8 cellular contexts compared by ENCODE assay signal in genomic region chr11:536841-537621, GRCh38. TPM values are rescaled to one million over a fixed set of nuclear protein-coding genes. Genes with fewer than 3 reads are reported as not detected.
A peak's percentile ranks its signal among the peaks of the same experiment; 100 is the strongest.
DNase-seq lines count a peak whose midpoint lies in the region; ATAC-seq and TF ChIP-seq lines count a peak whose summit lies in the region.

Gene LRRC56, plus strand, starts transcription at chr11:537527. Its CDS starts 3,158 bp downstream, at chr11:540685.

- no peaks in the 10 kb centered on the region for H3K9me3 ChIP-seq in MM.1S (replicated peaks; ENCODE audit: insufficient read depth, low read length)

- no peaks in the 10 kb centered on the region for H3K9me2 ChIP-seq in MM.1S (replicated peaks; ENCODE audit: insufficient read depth, low read length)

- H3F3A ChIP-seq in MM.1S (ENCODE audit: insufficient read depth, low read length): peaks cover 16% of the 10 kb centered on the region

- intact Hi-C loops in left ventricle myocardium superior (cut with micrococcal nuclease): no loop called here
- intact Hi-C loops in sciatic nerve (cut with DNase I): no loop called here

- TF ChIP-seq CTCF in MM.1S (IDR thresholded peaks at IDR 0.05; ENCODE audit: low read length): no peak

- H3K36me3 ChIP-seq in MM.1S (replicated peaks; ENCODE audit: insufficient read depth, low read length): no peaks in the 10 kb centered on the region

- peak within 1 kb of the TSS; percentile 98 for H3K4me2 ChIP-seq in MM.1S (ENCODE audit: low read depth, low read length)

- H3K9me3 Mint-ChIP-seq in activated naive CD8-positive, alpha-beta T cell treated with anti-CD3 and anti-CD28 coated beads, Interleukin-2, amount 50 U/mL, for 24 hours: no peaks in the 10 kb centered on the region

- peaks cover 17% of the 10 kb centered on the region for H3K4me1 Mint-ChIP-seq in activated naive CD8-positive, alpha-beta T cell treated with anti-CD3 and anti-CD28 coated beads, Interleukin-2, amount 50 U/mL, for 24 hours

- DNase-seq in Daoy (ENCODE audit: low read depth): peak; percentile 82
- peak; percentile 94 for DNase-seq in MM.1S
- DNase-seq in T follicular helper cell (ENCODE audit: low read depth): peak; percentile 88
- DNase-seq in activated naive CD8-positive, alpha-beta T cell treated with anti-CD3 and anti-CD28 coated beads, Interleukin-2, amount 50 U/mL, for 24 hours: peak; percentile 92
- DNase-seq in left ventricle myocardium superior: peak; percentile 85
- DNase-seq in sciatic nerve (ENCODE audit: low spot score): peak; percentile 84
- no peak for DNase-seq in AML-193 (lab: John Stamatoyannopoulos, UW)

- ATAC-seq in GM21825 (IDR thresholded peaks at IDR 0.05; ENCODE audit: unreplicated experiment) (peak; percentile 40), left ventricle myocardium superior (peak; percentile 16), sciatic nerve (peak; percentile 37)
- peak; percentile 44 for ATAC-seq in activated naive CD8-positive, alpha-beta T cell treated with anti-CD3 and anti-CD28 coated beads, Interleukin-2, amount 50 U/mL, for 24 hours

- peak within 1 kb of the TSS; percentile 90 for H3K4me3 Mint-ChIP-seq in activated naive CD8-positive, alpha-beta T cell treated with anti-CD3 and anti-CD28 coated beads, Interleukin-2, amount 50 U/mL, for 24 hours

- H3K27ac Mint-ChIP-seq in activated naive CD8-positive, alpha-beta T cell treated with anti-CD3 and anti-CD28 coated beads, Interleukin-2, amount 50 U/mL, for 24 hours: peak within 1 kb of the TSS; percentile 92

- H3K27me3 ChIP-seq in MM.1S (replicated peaks; ENCODE audit: insufficient read depth, low read length): no peaks in the 10 kb centered on the region

- peak within 1 kb of the TSS; percentile 72 for H3K9ac ChIP-seq in MM.1S (ENCODE audit: low read length)

- peak within 1 kb of the TSS; percentile 78 for H2AFZ ChIP-seq in MM.1S (ENCODE audit: low read length)

- peaks cover under 1% of the 10 kb centered on the region for H3K36me3 Mint-ChIP-seq in activated naive CD8-positive, alpha-beta T cell treated with anti-CD3 and anti-CD28 coated beads, Interleukin-2, amount 50 U/mL, for 24 hours (ENCODE audit: low read depth)

- peaks cover 19% of the 10 kb centered on the region for H3K4me1 ChIP-seq in MM.1S (ENCODE audit: low read length)

- H3K79me2 ChIP-seq in MM.1S (ENCODE audit: low read length): peaks cover 18% of the 10 kb centered on the region

- H3K4me3 ChIP-seq in MM.1S (ENCODE audit: low read length): peak within 1 kb of the TSS; percentile 66

- no peaks in the 10 kb centered on the region for H3K27me3 Mint-ChIP-seq in activated naive CD8-positive, alpha-beta T cell treated with anti-CD3 and anti-CD28 coated beads, Interleukin-2, amount 50 U/mL, for 24 hours

- no peaks in the 10 kb centered on the region for H4K20me1 ChIP-seq in MM.1S (ENCODE audit: insufficient read depth, low read length)

- H3K27ac ChIP-seq in MM.1S (ENCODE audit: low read length): peak within 1 kb of the TSS; percentile 52; the same call in 1 of the 2 replicates

RNA-seq across cellular contexts. Expression of gene LRRC56, which starts in this region (rescaled TPM):
- total RNA-seq in Daoy (2014; rRNA removed; shearing (Covaris generic)): 0.11 and 0.60 TPM in 2 replicates
- total RNA-seq in left ventricle myocardium superior: 0.22 TPM
- 1.4 TPM for total RNA-seq in sciatic nerve

Comparison
In these comparisons a context has a peak if more than half of its experiments do, and no peak if none do; other contexts are left out.
1. Peak in DNase-seq in Daoy; RNA of the gene not detected or under 1 TPM.
2. Peak in DNase-seq and ATAC-seq in left ventricle myocardium superior; RNA of the gene not detected or under 1 TPM.
3. DNase-seq: peak in MM.1S (single experiment), T follicular helper cell (single experiment), activated naive CD8-positive, alpha-beta T cell treated with anti-CD3 and anti-CD28 coated beads, Interleukin-2, amount 50 U/mL, for 24 hours (single experiment) and sciatic nerve (single experiment); none in AML-193 (0 of 2).
4. Peak in every context shown above with its lines, with median percentiles within 50 percentile points of each other: ATAC-seq.